Comparison of ENCODE assay signal across 9 cellular contexts in the genomic region with DNA sequence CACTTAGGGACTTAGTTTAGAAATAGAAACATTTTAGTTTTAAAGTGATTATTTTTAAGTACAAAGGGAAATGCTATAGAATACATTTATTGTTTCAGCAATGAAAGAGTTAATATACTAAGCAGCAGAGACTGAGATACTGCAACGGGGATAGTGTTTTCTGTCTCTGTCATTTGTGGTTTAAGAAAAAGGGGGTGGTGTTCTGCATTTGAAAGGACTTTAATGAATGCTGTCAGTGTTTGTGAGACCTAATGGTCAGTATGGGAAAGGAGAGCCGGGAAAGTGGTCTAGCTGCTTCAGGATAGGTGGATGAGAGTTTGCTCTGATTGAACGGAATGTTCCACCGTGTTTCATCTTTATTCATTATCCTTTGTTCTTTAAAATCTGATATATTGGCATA. TPM values are rescaled to one million over a fixed set of nuclear protein-coding genes. Genes with fewer than 3 reads are reported as not detected.
DNase-seq lines count a peak whose midpoint lies in the region; ATAC-seq and TF ChIP-seq lines count a peak whose summit lies in the region.
"Had no signal": no experiment of that assay in that cellular context is flagged by ENCODE, and none has a peak within 500 bp of the region (broad histone marks: within the 10 kb centered on the region; RNA-seq: fewer than 3 reads in every experiment).

Gene KLHL5 (plus strand): TSS at position 139 of the 400 bp plus-strand sequence. CDS start 421 bp downstream, outside the sequence.

- no peaks in the 10 kb centered on the region for H3K36me3 Mint-ChIP-seq in WTC11

- ATAC-seq in WTC11 (peak; percentile 98), HG03039 (IDR thresholded peaks at IDR 0.05; ENCODE audit: unreplicated experiment) (no peak), HG02885 (IDR thresholded peaks at IDR 0.05; ENCODE audit: poor library complexity, unreplicated experiment) (no peak)

- DNase-seq in GM03348 (ENCODE audit: low spot score) (peak; percentile 9), WTC11 (ENCODE audit: low spot score) (no peak), right atrium auricular region (ENCODE audit: low spot score) (no peak), posterior vena cava (ENCODE audit: low spot score) (no peak), NCI-H1048 (lab: John Stamatoyannopoulos, UW) (no peak), NCI-H748 (lab: John Stamatoyannopoulos, UW; ENCODE audit: unreplicated experiment) (no peak)
- DNase-seq: NCI-H2029 had no signal

- H3K9me3 ChIP-seq in right atrium auricular region: no peaks in the 10 kb centered on the region

- H3K27ac Mint-ChIP-seq in WTC11: peak within 1 kb of the TSS; percentile 50

- TF ChIP-seq CTCF in WTC11 (IDR thresholded peaks at IDR 0.05) (no peak), right atrium auricular region (IDR thresholded peaks at IDR 0.05) (no peak)

- POLR2A ChIA-PET in WTC11 (lab: Charles Lee): no interaction called here

- no peaks in the 10 kb centered on the region for H3K27me3 Mint-ChIP-seq in WTC11 (ENCODE audit: low read depth)

- no peak within 1 kb of the TSS for H3K4me3 ChIP-seq in right atrium auricular region

- intact Hi-C loops in posterior vena cava (cut with DNase I): no loop called here

- CTCF ChIA-PET in WTC11 (lab: Charles Lee): interaction anchor here (0.9 to 1.9 kb wide), 2 partner anchors 73 to 201 kb away, joined by 3 to 4 read pairs; no protein-coding TSS in a partner anchor

- H3K36me3 ChIP-seq in right atrium auricular region: no peaks in the 10 kb centered on the region

- peaks cover 0 to 12% of the 10 kb centered on the region in 2 donors for H3K4me1 ChIP-seq in right atrium auricular region

- no peaks in the 10 kb centered on the region for H3K9me3 Mint-ChIP-seq in WTC11

- peak within 1 kb of the TSS; percentile 57 for H3K4me3 Mint-ChIP-seq in WTC11

- H3K27me3 ChIP-seq in right atrium auricular region: no peaks in the 10 kb centered on the region

- no peak within 1 kb of the TSS for H3K27ac ChIP-seq in right atrium auricular region

- peaks cover 32% of the 10 kb centered on the region for H3K4me1 Mint-ChIP-seq in WTC11

TF ChIP-seq in WTC11, 78 proteins besides CTCF, POLR2A, EP300 and RAD21:
- TF ChIP-seq FOXJ3 (CRISPR knock-in tag; IDR thresholded peaks at IDR 0.05; ENCODE audit: borderline replicate concordance): no peak
- no peak for TF ChIP-seq IRF1 (CRISPR knock-in tag; IDR thresholded peaks at IDR 0.05)
- TF ChIP-seq RORB (CRISPR knock-in tag; IDR thresholded peaks at IDR 0.05): no peak
- TF ChIP-seq TCF7 (CRISPR knock-in tag; IDR thresholded peaks at IDR 0.05; ENCODE audit: low read depth): no peak
- no peak for TF ChIP-seq KAT7 (CRISPR knock-in tag; IDR thresholded peaks at IDR 0.05; ENCODE audit: borderline replicate concordance)
- TF ChIP-seq, protein P1, sequence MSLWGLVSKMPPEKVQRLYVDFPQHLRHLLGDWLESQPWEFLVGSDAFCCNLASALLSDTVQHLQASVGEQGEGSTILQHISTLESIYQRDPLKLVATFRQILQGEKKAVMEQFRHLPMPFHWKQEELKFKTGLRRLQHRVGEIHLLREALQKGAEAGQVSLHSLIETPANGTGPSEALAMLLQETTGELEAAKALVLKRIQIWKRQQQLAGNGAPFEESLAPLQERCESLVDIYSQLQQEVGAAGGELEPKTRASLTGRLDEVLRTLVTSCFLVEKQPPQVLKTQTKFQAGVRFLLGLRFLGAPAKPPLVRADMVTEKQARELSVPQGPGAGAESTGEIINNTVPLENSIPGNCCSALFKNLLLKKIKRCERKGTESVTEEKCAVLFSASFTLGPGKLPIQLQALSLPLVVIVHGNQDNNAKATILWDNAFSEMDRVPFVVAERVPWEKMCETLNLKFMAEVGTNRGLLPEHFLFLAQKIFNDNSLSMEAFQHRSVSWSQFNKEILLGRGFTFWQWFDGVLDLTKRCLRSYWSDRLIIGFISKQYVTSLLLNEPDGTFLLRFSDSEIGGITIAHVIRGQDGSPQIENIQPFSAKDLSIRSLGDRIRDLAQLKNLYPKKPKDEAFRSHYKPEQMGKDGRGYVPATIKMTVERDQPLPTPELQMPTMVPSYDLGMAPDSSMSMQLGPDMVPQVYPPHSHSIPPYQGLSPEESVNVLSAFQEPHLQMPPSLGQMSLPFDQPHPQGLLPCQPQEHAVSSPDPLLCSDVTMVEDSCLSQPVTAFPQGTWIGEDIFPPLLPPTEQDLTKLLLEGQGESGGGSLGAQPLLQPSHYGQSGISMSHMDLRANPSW (CRISPR knock-in tag; conservative IDR thresholded peaks at IDR 0.05; ENCODE audit: low read depth): no peak
- TF ChIP-seq, protein P2, sequence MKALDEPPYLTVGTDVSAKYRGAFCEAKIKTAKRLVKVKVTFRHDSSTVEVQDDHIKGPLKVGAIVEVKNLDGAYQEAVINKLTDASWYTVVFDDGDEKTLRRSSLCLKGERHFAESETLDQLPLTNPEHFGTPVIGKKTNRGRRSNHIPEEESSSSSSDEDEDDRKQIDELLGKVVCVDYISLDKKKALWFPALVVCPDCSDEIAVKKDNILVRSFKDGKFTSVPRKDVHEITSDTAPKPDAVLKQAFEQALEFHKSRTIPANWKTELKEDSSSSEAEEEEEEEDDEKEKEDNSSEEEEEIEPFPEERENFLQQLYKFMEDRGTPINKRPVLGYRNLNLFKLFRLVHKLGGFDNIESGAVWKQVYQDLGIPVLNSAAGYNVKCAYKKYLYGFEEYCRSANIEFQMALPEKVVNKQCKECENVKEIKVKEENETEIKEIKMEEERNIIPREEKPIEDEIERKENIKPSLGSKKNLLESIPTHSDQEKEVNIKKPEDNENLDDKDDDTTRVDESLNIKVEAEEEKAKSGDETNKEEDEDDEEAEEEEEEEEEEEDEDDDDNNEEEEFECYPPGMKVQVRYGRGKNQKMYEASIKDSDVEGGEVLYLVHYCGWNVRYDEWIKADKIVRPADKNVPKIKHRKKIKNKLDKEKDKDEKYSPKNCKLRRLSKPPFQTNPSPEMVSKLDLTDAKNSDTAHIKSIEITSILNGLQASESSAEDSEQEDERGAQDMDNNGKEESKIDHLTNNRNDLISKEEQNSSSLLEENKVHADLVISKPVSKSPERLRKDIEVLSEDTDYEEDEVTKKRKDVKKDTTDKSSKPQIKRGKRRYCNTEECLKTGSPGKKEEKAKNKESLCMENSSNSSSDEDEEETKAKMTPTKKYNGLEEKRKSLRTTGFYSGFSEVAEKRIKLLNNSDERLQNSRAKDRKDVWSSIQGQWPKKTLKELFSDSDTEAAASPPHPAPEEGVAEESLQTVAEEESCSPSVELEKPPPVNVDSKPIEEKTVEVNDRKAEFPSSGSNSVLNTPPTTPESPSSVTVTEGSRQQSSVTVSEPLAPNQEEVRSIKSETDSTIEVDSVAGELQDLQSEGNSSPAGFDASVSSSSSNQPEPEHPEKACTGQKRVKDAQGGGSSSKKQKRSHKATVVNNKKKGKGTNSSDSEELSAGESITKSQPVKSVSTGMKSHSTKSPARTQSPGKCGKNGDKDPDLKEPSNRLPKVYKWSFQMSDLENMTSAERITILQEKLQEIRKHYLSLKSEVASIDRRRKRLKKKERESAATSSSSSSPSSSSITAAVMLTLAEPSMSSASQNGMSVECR (CRISPR knock-in tag; IDR thresholded peaks at IDR 0.05; ENCODE audit: borderline replicate concordance): no peak
- TF ChIP-seq NFYB (CRISPR knock-in tag; conservative IDR thresholded peaks at IDR 0.05; ENCODE audit: low read depth): no peak
- no peak for TF ChIP-seq GTF2I (CRISPR knock-in tag; conservative IDR thresholded peaks at IDR 0.05)
- TF ChIP-seq HMGA2 (CRISPR knock-in tag; IDR thresholded peaks at IDR 0.05): no peak
- no peak for TF ChIP-seq ZBTB21 (CRISPR knock-in tag; IDR thresholded peaks at IDR 0.05; ENCODE audit: borderline replicate concordance)
- no peak for TF ChIP-seq ATF2 (CRISPR knock-in tag; IDR thresholded peaks at IDR 0.05; ENCODE audit: borderline replicate concordance, low read depth)
- no peak for TF ChIP-seq SP1 (CRISPR knock-in tag; conservative IDR thresholded peaks at IDR 0.05)
- no peak for TF ChIP-seq SOX15 (CRISPR knock-in tag; IDR thresholded peaks at IDR 0.05)
- no peak for TF ChIP-seq PRRX2 (CRISPR knock-in tag; IDR thresholded peaks at IDR 0.05)
- TF ChIP-seq, protein P3, sequence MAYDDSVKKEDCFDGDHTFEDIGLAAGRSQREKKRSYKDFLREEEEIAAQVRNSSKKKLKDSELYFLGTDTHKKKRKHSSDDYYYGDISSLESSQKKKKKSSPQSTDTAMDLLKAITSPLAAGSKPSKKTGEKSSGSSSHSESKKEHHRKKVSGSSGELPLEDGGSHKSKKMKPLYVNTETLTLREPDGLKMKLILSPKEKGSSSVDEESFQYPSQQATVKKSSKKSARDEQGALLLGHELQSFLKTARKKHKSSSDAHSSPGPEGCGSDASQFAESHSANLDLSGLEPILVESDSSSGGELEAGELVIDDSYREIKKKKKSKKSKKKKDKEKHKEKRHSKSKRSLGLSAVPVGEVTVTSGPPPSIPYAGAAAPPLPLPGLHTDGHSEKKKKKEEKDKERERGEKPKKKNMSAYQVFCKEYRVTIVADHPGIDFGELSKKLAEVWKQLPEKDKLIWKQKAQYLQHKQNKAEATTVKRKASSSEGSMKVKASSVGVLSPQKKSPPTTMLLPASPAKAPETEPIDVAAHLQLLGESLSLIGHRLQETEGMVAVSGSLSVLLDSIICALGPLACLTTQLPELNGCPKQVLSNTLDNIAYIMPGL (CRISPR knock-in tag; IDR thresholded peaks at IDR 0.05): no peak
- no peak for TF ChIP-seq JAZF1 (CRISPR knock-in tag; IDR thresholded peaks at IDR 0.05)
- no peak for TF ChIP-seq GABPB1 (CRISPR knock-in tag; IDR thresholded peaks at IDR 0.05)

RNA-seq across cellular contexts. Expression of gene KLHL5, which starts in this region (rescaled TPM):
- 18.9 to 21.9 TPM (median 21.1 TPM) in 3 replicates for total RNA-seq in WTC11 (2021)
- total RNA-seq in right atrium auricular region: 10 to 100 TPM; 11.8 to 13.1 TPM
- 10 to 100 TPM; 39.1 to 51.7 TPM for total RNA-seq in posterior vena cava
